ENCODE assay signal across 1 cellular context in genomic region chr3:148319960-148320359, GRCh38.
TF ChIP-seq lines count a peak whose summit lies in the region.

No MANE protein-coding gene starts in this region.

TF ChIP-seq in GM12878, 131 proteins besides CTCF, POLR2A, EP300 and RAD21 (continued from another document):
- TF ChIP-seq, protein P1, sequence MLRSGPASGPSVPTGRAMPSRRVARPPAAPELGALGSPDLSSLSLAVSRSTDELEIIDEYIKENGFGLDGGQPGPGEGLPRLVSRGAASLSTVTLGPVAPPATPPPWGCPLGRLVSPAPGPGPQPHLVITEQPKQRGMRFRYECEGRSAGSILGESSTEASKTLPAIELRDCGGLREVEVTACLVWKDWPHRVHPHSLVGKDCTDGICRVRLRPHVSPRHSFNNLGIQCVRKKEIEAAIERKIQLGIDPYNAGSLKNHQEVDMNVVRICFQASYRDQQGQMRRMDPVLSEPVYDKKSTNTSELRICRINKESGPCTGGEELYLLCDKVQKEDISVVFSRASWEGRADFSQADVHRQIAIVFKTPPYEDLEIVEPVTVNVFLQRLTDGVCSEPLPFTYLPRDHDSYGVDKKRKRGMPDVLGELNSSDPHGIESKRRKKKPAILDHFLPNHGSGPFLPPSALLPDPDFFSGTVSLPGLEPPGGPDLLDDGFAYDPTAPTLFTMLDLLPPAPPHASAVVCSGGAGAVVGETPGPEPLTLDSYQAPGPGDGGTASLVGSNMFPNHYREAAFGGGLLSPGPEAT (IDR thresholded peaks at IDR 0.05; ENCODE audit: low read depth), result 0 out of 2 replicates have a peak, but pooled peaks have one; percentile 17
